In the genomic region with DNA sequence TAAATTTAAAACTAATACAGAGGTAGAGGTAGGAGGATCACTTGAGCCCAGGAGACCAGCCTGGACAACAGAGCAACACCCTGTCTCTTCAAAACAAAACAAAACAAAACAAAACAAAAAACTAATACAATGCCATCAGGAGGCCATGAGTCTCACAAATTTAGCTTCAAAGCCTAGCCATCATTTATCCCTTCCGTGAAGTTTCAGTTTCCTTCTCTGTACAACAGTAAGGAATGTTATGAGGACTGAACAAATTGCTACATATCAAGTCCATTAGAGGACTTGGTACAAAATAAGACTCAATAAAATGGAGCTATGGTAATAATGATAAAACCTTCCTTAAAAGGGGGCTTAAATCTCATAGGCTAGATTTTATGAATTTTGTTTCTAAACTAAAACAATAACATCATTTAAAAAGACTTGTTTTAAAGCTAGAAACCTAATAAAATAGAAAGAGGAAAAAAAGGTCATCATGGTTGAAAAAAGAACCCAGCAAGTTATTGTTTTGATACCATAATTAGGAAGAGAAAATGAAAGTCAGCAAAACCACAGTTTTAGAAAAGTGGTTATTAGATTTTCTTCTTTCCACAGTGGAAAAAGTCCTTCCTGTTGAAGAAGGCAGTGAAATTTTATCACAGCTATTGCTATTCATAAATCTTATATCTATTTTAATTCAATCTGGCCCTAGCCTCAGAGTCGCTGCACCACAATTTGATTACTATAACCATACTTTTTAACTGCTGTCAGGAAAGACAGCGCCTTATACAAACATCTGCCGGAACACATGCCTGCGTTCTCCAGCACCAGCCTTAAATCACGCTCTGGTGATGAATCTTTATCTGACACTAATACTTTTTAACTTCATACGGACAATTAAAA, we compare ENCODE assay signal across 8 cellular contexts.
DNase-seq lines count a peak whose midpoint lies in the region; ATAC-seq, FAIRE-seq and TF ChIP-seq lines count a peak whose summit lies in the region.

No MANE protein-coding gene starts in this region.

- H3K27me3 Mint-ChIP-seq in CD4-positive, CD25-positive, alpha-beta regulatory T cell: no peaks in the 10 kb centered on the region
- H3K27me3 Mint-ChIP-seq in GM23338 (ENCODE audit: insufficient read depth, low read depth, poor library complexity) (peaks cover 11% of the 10 kb centered on the region), progenitor cell of endocrine pancreas (no peaks in the 10 kb centered on the region)
- no peaks in the 10 kb centered on the region for H3K27me3 Mint-ChIP-seq in activated T-helper 1 cell treated with anti-CD3 and anti-CD28 coated beads, Interleukin-12 subunit alpha, Interleukin-12 subunit beta, Interleukin-2, Interleukin-4 antibody, amounts not matched to agents 30 ng/mL and 10 ng/mL and 1 ng/mL, durations not matched to agents 14 hours and 24 hours and 36 hours (ENCODE audit: insufficient read depth)

- H3K36me3 Mint-ChIP-seq in CD4-positive, CD25-positive, alpha-beta regulatory T cell: peaks cover 18% of the 10 kb centered on the region
- H3K36me3 Mint-ChIP-seq in GM23338 (ENCODE audit: low read depth) (no peaks in the 10 kb centered on the region), progenitor cell of endocrine pancreas (ENCODE audit: insufficient read depth) (no peaks in the 10 kb centered on the region)
- H3K36me3 Mint-ChIP-seq in activated T-helper 1 cell treated with anti-CD3 and anti-CD28 coated beads, Interleukin-12 subunit alpha, Interleukin-12 subunit beta, Interleukin-2, Interleukin-4 antibody, amounts not matched to agents 30 ng/mL and 10 ng/mL and 1 ng/mL, durations not matched to agents 14 hours and 24 hours and 36 hours (ENCODE audit: low read depth): peaks cover 14% of the 10 kb centered on the region

- H3K27ac ChIP-seq in CD4-positive, CD25-positive, alpha-beta regulatory T cell (ENCODE audit: insufficient read depth, low read length, poor library complexity, severe bottlenecking): peak overlapping the region; percentile 47
- H3K27ac ChIP-seq in GM23338 (ENCODE audit: low read depth) (no peak overlapping the region), pancreas (peak overlapping the region in 2 of 4 donors; percentile 2 to 20)

- H3K9me3 Mint-ChIP-seq in CD4-positive, CD25-positive, alpha-beta regulatory T cell: no peaks in the 10 kb centered on the region
- H3K9me3 Mint-ChIP-seq in GM23338: no peaks in the 10 kb centered on the region
- no peaks in the 10 kb centered on the region for H3K9me3 Mint-ChIP-seq in activated T-helper 1 cell treated with anti-CD3 and anti-CD28 coated beads, Interleukin-12 subunit alpha, Interleukin-12 subunit beta, Interleukin-2, Interleukin-4 antibody, amounts not matched to agents 30 ng/mL and 10 ng/mL and 1 ng/mL, durations not matched to agents 14 hours and 24 hours and 36 hours
- H3K9me3 Mint-ChIP-seq in progenitor cell of endocrine pancreas (ENCODE audit: low read depth): no peaks in the 10 kb centered on the region

- H3K36me3 ChIP-seq in CD4-positive, CD25-positive, alpha-beta regulatory T cell (ENCODE audit: control insufficient read depth, insufficient read depth, low read length): peaks cover under 1% of the 10 kb centered on the region
- no peaks in the 10 kb centered on the region; the same call in 1 of the 2 replicates for H3K36me3 ChIP-seq in GM23338 (ENCODE audit: insufficient read depth)
- no peaks in the 10 kb centered on the region for H3K36me3 ChIP-seq in pancreas

- H3K9me2 ChIP-seq in GM23338 (ENCODE audit: insufficient read depth): no peaks in the 10 kb centered on the region

- TF ChIP-seq CTCF in GM23338 (conservative IDR thresholded peaks at IDR 0.05; ENCODE audit: low read depth in 2 of 2) (no peak), progenitor cell of endocrine pancreas (IDR thresholded peaks at IDR 0.05; ENCODE audit: unreplicated experiment) (no peak), pancreas (IDR thresholded peaks at IDR 0.05) (no peak)

- peaks cover 39 to 69% (median 45%) of the 10 kb centered on the region in 4 donors for H3K4me1 Mint-ChIP-seq in CD4-positive, CD25-positive, alpha-beta regulatory T cell
- peaks cover 58% of the 10 kb centered on the region for H3K4me1 Mint-ChIP-seq in GM23338
- H3K4me1 Mint-ChIP-seq in activated T-helper 1 cell treated with anti-CD3 and anti-CD28 coated beads, Interleukin-12 subunit alpha, Interleukin-12 subunit beta, Interleukin-2, Interleukin-4 antibody, amounts not matched to agents 30 ng/mL and 10 ng/mL and 1 ng/mL, durations not matched to agents 14 hours and 24 hours and 36 hours (ENCODE audit: low read depth): peaks cover 70% of the 10 kb centered on the region
- peaks cover 9% of the 10 kb centered on the region for H3K4me1 Mint-ChIP-seq in progenitor cell of endocrine pancreas (ENCODE audit: low read depth)

- H3K4me3 Mint-ChIP-seq in CD4-positive, CD25-positive, alpha-beta regulatory T cell: peak overlapping the region; percentile 61 to 75 (median 65)
- no peak overlapping the region for H3K4me3 Mint-ChIP-seq in GM23338
- H3K4me3 Mint-ChIP-seq in activated T-helper 1 cell treated with anti-CD3 and anti-CD28 coated beads, Interleukin-12 subunit alpha, Interleukin-12 subunit beta, Interleukin-2, Interleukin-4 antibody, amounts not matched to agents 30 ng/mL and 10 ng/mL and 1 ng/mL, durations not matched to agents 14 hours and 24 hours and 36 hours: peak overlapping the region; percentile 57
- H3K4me3 Mint-ChIP-seq in progenitor cell of endocrine pancreas (ENCODE audit: low read depth): no peak overlapping the region

- peaks cover 26% of the 10 kb centered on the region for H3K4me1 ChIP-seq in CD4-positive, CD25-positive, alpha-beta regulatory T cell (ENCODE audit: control insufficient read depth, insufficient read depth, low read length, poor library complexity, severe bottlenecking)
- H3K4me1 ChIP-seq in GM23338 (ENCODE audit: insufficient read depth): peaks cover 56% of the 10 kb centered on the region
- peaks cover 0 to 4% (median 0%) of the 10 kb centered on the region in 3 donors for H3K4me1 ChIP-seq in pancreas

- no peaks in the 10 kb centered on the region for H3F3A ChIP-seq in GM23338 (replicated peaks; ENCODE audit: low read depth)

- H3K4me3 ChIP-seq in CD4-positive, CD25-positive, alpha-beta regulatory T cell (ENCODE audit: low read depth, low read length): peak overlapping the region; percentile 84
- H3K4me3 ChIP-seq in GM23338 (no peak overlapping the region), pancreas (no peak overlapping the region)

- ATAC-seq in CD4-positive, CD25-positive, alpha-beta regulatory T cell (ENCODE audit: low read depth in 2 of 2): peak in 1 of 2 donors; percentile 12
- ATAC-seq in GM23338 (no peak), pancreas (no peak), GM19351 (IDR thresholded peaks at IDR 0.05; ENCODE audit: unreplicated experiment) (no peak)

- peaks cover 80% of the 10 kb centered on the region for H3K79me2 ChIP-seq in GM23338 (replicated peaks; ENCODE audit: insufficient read depth)

- no peaks in the 10 kb centered on the region for H3K27me3 ChIP-seq in CD4-positive, CD25-positive, alpha-beta regulatory T cell (ENCODE audit: control insufficient read depth, insufficient read depth, low read length)
- H3K27me3 ChIP-seq in GM23338 (ENCODE audit: insufficient read depth) (no peaks in the 10 kb centered on the region), pancreas (no peaks in the 10 kb centered on the region)

- no peak overlapping the region for H3K4me2 ChIP-seq in GM23338

- intact Hi-C loops in activated T-helper 1 cell treated with anti-CD3 and anti-CD28 coated beads, Interleukin-12 subunit alpha, Interleukin-12 subunit beta, Interleukin-2, Interleukin-4 antibody, amounts not matched to agents 30 ng/mL and 10 ng/mL and 1 ng/mL, durations not matched to agents 14 hours and 24 hours and 36 hours (cut with micrococcal nuclease): loop anchor here (1.0 to 5.0 kb wide), 2 partner anchors 14 to 871 kb away; no protein-coding TSS in a partner anchor
- intact Hi-C loops in pancreas (cut with DNase I): no loop called here

- no peak for FAIRE-seq in pancreas (lab: Jason Lieb, UNC)

- H3K9me3 ChIP-seq in CD4-positive, CD25-positive, alpha-beta regulatory T cell (ENCODE audit: control insufficient read depth in 2 of 2, low read length in 2 of 2): no peaks in the 10 kb centered on the region
- H3K9me3 ChIP-seq in pancreas: no peaks in the 10 kb centered on the region

- peak in 2 of 3 donors; percentile 21 to 38 for DNase-seq in CD4-positive, CD25-positive, alpha-beta regulatory T cell
- no peak for DNase-seq in GM23338 (ENCODE audit: low spot score)
- no peak for DNase-seq in activated T-helper 1 cell treated with anti-CD3 and anti-CD28 coated beads, Interleukin-12 subunit alpha, Interleukin-12 subunit beta, Interleukin-2, Interleukin-4 antibody, amounts not matched to agents 30 ng/mL and 10 ng/mL and 1 ng/mL, durations not matched to agents 14 hours and 24 hours and 36 hours (ENCODE audit: low spot score)
- DNase-seq in lung microvascular endothelial cell (ENCODE audit: low read depth in 2 of 2): peak; percentile 58 to 65
- no peak for DNase-seq in progenitor cell of endocrine pancreas (ENCODE audit: low spot score, unreplicated experiment)
- DNase-seq in mesenteric fat pad (ENCODE audit: low spot score): no peak
- DNase-seq in pancreas: no peak

- no peaks in the 10 kb centered on the region for H4K20me1 ChIP-seq in GM23338 (replicated peaks; ENCODE audit: insufficient read depth)

- WGBS in pancreas, 2 donors: 74 to 84% methylated on average over 7 of the region's 7 CpGs

- peak overlapping the region; percentile 80 to 93 (median 90) for H3K27ac Mint-ChIP-seq in CD4-positive, CD25-positive, alpha-beta regulatory T cell
- H3K27ac Mint-ChIP-seq in GM23338: peak overlapping the region; percentile 64
- H3K27ac Mint-ChIP-seq in activated T-helper 1 cell treated with anti-CD3 and anti-CD28 coated beads, Interleukin-12 subunit alpha, Interleukin-12 subunit beta, Interleukin-2, Interleukin-4 antibody, amounts not matched to agents 30 ng/mL and 10 ng/mL and 1 ng/mL, durations not matched to agents 14 hours and 24 hours and 36 hours: peak overlapping the region; percentile 80
- H3K27ac Mint-ChIP-seq in progenitor cell of endocrine pancreas: no peak overlapping the region

- no peak overlapping the region for H2AFZ ChIP-seq in GM23338

TF ChIP-seq in GM23338, 12 proteins besides CTCF, POLR2A, EP300 and RAD21 (continues in another document):
- TF ChIP-seq, protein P1, sequence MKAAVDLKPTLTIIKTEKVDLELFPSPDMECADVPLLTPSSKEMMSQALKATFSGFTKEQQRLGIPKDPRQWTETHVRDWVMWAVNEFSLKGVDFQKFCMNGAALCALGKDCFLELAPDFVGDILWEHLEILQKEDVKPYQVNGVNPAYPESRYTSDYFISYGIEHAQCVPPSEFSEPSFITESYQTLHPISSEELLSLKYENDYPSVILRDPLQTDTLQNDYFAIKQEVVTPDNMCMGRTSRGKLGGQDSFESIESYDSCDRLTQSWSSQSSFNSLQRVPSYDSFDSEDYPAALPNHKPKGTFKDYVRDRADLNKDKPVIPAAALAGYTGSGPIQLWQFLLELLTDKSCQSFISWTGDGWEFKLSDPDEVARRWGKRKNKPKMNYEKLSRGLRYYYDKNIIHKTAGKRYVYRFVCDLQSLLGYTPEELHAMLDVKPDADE (IDR thresholded peaks at IDR 0.05): no peak
- TF ChIP-seq NANOG (IDR thresholded peaks at IDR 0.05; ENCODE audit: borderline replicate concordance) (no peak), ZNF331 (CRISPR knock-in tag; IDR thresholded peaks at IDR 0.05; ENCODE audit: low read depth) (no peak), EZH2 (IDR thresholded peaks at IDR 0.05; ENCODE audit: low read depth, unreplicated experiment) (no peak), EZH2phosphoT487 (IDR thresholded peaks at IDR 0.05; ENCODE audit: unreplicated experiment) (no peak)

Comparison
In these comparisons a context has a peak if more than half of its experiments do, and no peak if none do; other contexts are left out.
1. DNase-seq: peak in CD4-positive, CD25-positive, alpha-beta regulatory T cell (2 of 3) and lung microvascular endothelial cell (2 of 2); none in GM23338 (single experiment), activated T-helper 1 cell treated with anti-CD3 and anti-CD28 coated beads, Interleukin-12 subunit alpha, Interleukin-12 subunit beta, Interleukin-2, Interleukin-4 antibody, amounts not matched to agents 30 ng/mL and 10 ng/mL and 1 ng/mL, durations not matched to agents 14 hours and 24 hours and 36 hours (single experiment), progenitor cell of endocrine pancreas (single experiment), mesenteric fat pad (single experiment) and pancreas (0 of 6).
2. H3K4me3 Mint-ChIP-seq: peak in CD4-positive, CD25-positive, alpha-beta regulatory T cell (4 of 4) and activated T-helper 1 cell treated with anti-CD3 and anti-CD28 coated beads, Interleukin-12 subunit alpha, Interleukin-12 subunit beta, Interleukin-2, Interleukin-4 antibody, amounts not matched to agents 30 ng/mL and 10 ng/mL and 1 ng/mL, durations not matched to agents 14 hours and 24 hours and 36 hours (single experiment); none in GM23338 (single experiment) and progenitor cell of endocrine pancreas (single experiment).